Comparison of ENCODE assay signal across 13 cellular contexts in genomic region chr9:137314561-137315560, GRCh38. TPM values are rescaled to one million over a fixed set of nuclear protein-coding genes. Genes with fewer than 3 reads are reported as not detected.
DNase-seq lines count a peak whose midpoint lies in the region; ATAC-seq and TF ChIP-seq lines count a peak whose summit lies in the region.
"Had no signal": no experiment of that assay in that cellular context is flagged by ENCODE, and none has a peak within 500 bp of the region (broad histone marks: within the 10 kb centered on the region; RNA-seq: fewer than 3 reads in every experiment).

No MANE protein-coding gene starts in this region.

- POLR2A ChIA-PET in PC-3 (lab: Charles Lee; ENCODE audit: unreplicated experiment) = no interaction called here

- H3K4me3 ChIP-seq in GM06990 (replicated peaks; ENCODE audit: low read depth, low read length) (no peak overlapping the region), PC-3 (ENCODE audit: low read length) (no peak overlapping the region), sigmoid colon (no peak overlapping the region), MM.1S (ENCODE audit: low read length) (no peak overlapping the region)

- no peaks in the 10 kb centered on the region for H4K20me1 ChIP-seq in PC-3 (ENCODE audit: low read length)
- no peaks in the 10 kb centered on the region for H4K20me1 ChIP-seq in MM.1S (ENCODE audit: insufficient read depth, low read length)

- BruUV-seq in PC-3 (replicated peaks; lab: Mats Ljungman, UMichigan) = no TSS peak

- TF ChIP-seq CTCF in GM06990 (IDR thresholded peaks at IDR 0.05; ENCODE audit: insufficient read depth, low read length, poor library complexity, severe bottlenecking) (no peak), PC-3 (conservative IDR thresholded peaks at IDR 0.05; ENCODE audit: low read depth, low read length) (no peak), sigmoid colon (IDR thresholded peaks at IDR 0.05) (no peak), MM.1S (IDR thresholded peaks at IDR 0.05; ENCODE audit: low read length) (no peak)

- CTCF ChIA-PET in PC-3 (lab: Charles Lee) = no interaction called here

- no peaks in the 10 kb centered on the region for H3F3A ChIP-seq in PC-3 (ENCODE audit: low read length, unreplicated experiment)
- no peaks in the 10 kb centered on the region for H3F3A ChIP-seq in MM.1S (ENCODE audit: insufficient read depth, low read length)

- peak overlapping the region; percentile 76 for H3K9ac ChIP-seq in PC-3 (ENCODE audit: low read length)
- no peak overlapping the region for H3K9ac ChIP-seq in MM.1S (ENCODE audit: low read length)

- no peak overlapping the region for H2AFZ ChIP-seq in PC-3 (ENCODE audit: low read length)
- H2AFZ ChIP-seq in MM.1S (ENCODE audit: low read length) = no peak overlapping the region

- TF ChIP-seq POLR2A in sigmoid colon (IDR thresholded peaks at IDR 0.05) = no peak

- H3K36me3 ChIP-seq in GM06990 (ENCODE audit: control insufficient read depth, insufficient read depth, low read length) (no peaks in the 10 kb centered on the region), PC-3 (ENCODE audit: low read depth, low read length) (no peaks in the 10 kb centered on the region), sigmoid colon (no peaks in the 10 kb centered on the region), MM.1S (replicated peaks; ENCODE audit: insufficient read depth, low read length) (no peaks in the 10 kb centered on the region)

- WGBS in sigmoid colon, 2 donors = 60 to 76% methylated on average over 42 of the region's 42 CpGs

- H3K27me3 ChIP-seq in GM06990 (replicated peaks; ENCODE audit: control insufficient read depth, insufficient read depth, low read length) (no peaks in the 10 kb centered on the region), PC-3 (ENCODE audit: low read length) (no peaks in the 10 kb centered on the region), sigmoid colon (peaks cover 13 to 29% (median 29%) of the 10 kb centered on the region in 3 donors), MM.1S (replicated peaks; ENCODE audit: insufficient read depth, low read length) (peaks cover 63% of the 10 kb centered on the region)

- intact Hi-C loops in PC-3 (cut with micrococcal nuclease) = no loop called here
- intact Hi-C loops in left ventricle myocardium superior (cut with micrococcal nuclease) = no loop called here
- intact Hi-C loops in sigmoid colon (cut with DNase I) = no loop called here

- no peak overlapping the region for H3K4me2 ChIP-seq in PC-3 (ENCODE audit: low read length)
- no peak overlapping the region for H3K4me2 ChIP-seq in MM.1S (ENCODE audit: low read depth, low read length)

- H3K9me3 ChIP-seq in PC-3 (ENCODE audit: low read length) (no peaks in the 10 kb centered on the region), sigmoid colon (no peaks in the 10 kb centered on the region), MM.1S (replicated peaks; ENCODE audit: insufficient read depth, low read length) (no peaks in the 10 kb centered on the region)

- no peaks in the 10 kb centered on the region for H3K9me2 ChIP-seq in PC-3 (replicated peaks; ENCODE audit: low read length)
- no peaks in the 10 kb centered on the region for H3K9me2 ChIP-seq in MM.1S (replicated peaks; ENCODE audit: insufficient read depth, low read length)

- ATAC-seq in PC-3 (no peak), left ventricle myocardium superior (no peak)

- H3K79me2 ChIP-seq in PC-3 (ENCODE audit: low read length) = no peaks in the 10 kb centered on the region
- H3K79me2 ChIP-seq in MM.1S (ENCODE audit: low read length) = no peaks in the 10 kb centered on the region

- H3K4me1 ChIP-seq in PC-3 (ENCODE audit: insufficient read depth, low read length) = peaks cover 29% of the 10 kb centered on the region
- peaks cover 0 to 22% (median 15%) of the 10 kb centered on the region in 4 donors for H3K4me1 ChIP-seq in sigmoid colon
- no peaks in the 10 kb centered on the region; the same call in 1 of the 2 replicates for H3K4me1 ChIP-seq in MM.1S (ENCODE audit: low read length)

- peak; percentile 15 for DNase-seq in GM06990 (ENCODE audit: extremely low read depth, insufficient read length)
- DNase-seq in PC-3 = no peak
- peak; percentile 34 for DNase-seq in left ventricle myocardium superior
- peak; percentile 61 for DNase-seq in sigmoid colon
- DNase-seq in MM.1S = no peak
- DNase-seq in SKM-1 treated with dmso at 0.1 percent for 144 hours (lab: John Stamatoyannopoulos, UW; ENCODE audit: unreplicated experiment) = no peak
- DNase-seq in COR-L47 (lab: John Stamatoyannopoulos, UW) = no peak
- no peak for DNase-seq in NCI-H2107 (lab: John Stamatoyannopoulos, UW)
- DNase-seq: activated CD4-positive, alpha-beta memory T cell treated with anti-CD3 and anti-CD28 coated beads for 36 hours; amniotic stem cell; DMS 273 treated with DMSO at 0.1 percent for 48 hours; NCI-H526; stimulated activated CD4-positive, alpha-beta T cell treated with anti-CD3 and anti-CD28 coated beads, Interleukin-4, amount 100 ng/mL, for 4 hours had no signal

- no peak for TF ChIP-seq EP300 in sigmoid colon (IDR thresholded peaks at IDR 0.05)

- peak overlapping the region; percentile 54 for H3K27ac ChIP-seq in PC-3 (ENCODE audit: low read length)
- H3K27ac ChIP-seq in sigmoid colon = peak overlapping the region in 1 of 4 donors; percentile 45
- no peak overlapping the region for H3K27ac ChIP-seq in MM.1S (ENCODE audit: low read length)

RNA-seq across cellular contexts. Expression of gene NRARP, which starts 12.8 kb away (rescaled TPM):
- 35.5 and 36.8 TPM in 2 replicates for total RNA-seq in PC-3 (2014; rRNA removed)
- total RNA-seq in left ventricle myocardium superior = 4.0 TPM
- 1 to 10 TPM in 3 of 4 donors, not detected in 1; 1.8 to 2.9 (median 2.8) TPM for total RNA-seq in sigmoid colon
- polyA plus RNA-seq in sigmoid colon = 10 to 100 TPM; 20.4 to 24.7 (median 24.0) TPM

RNA-seq across cellular contexts. Expression of gene TOR4A, which starts 37.3 kb away (rescaled TPM):
- total RNA-seq in PC-3 (2014; rRNA removed) (28.9 and 32.7 TPM in 2 replicates), left ventricle myocardium superior (19.3 TPM), sigmoid colon (1 to 10 TPM; 3.8 to 4.3 (median 3.9) TPM)
- polyA plus RNA-seq in sigmoid colon = 10 to 100 TPM in 1 of 3 donors, 1 to 10 TPM in 2; 5.1 to 33.0 (median 6.6) TPM

RNA-seq across cellular contexts. Expression of gene NELFB, which starts 59.7 kb away (rescaled TPM):
- total RNA-seq in PC-3 (2014; rRNA removed) (50.7 and 69.5 TPM in 2 replicates), left ventricle myocardium superior (43.6 TPM), sigmoid colon (10 to 100 TPM; 24.7 to 36.5 (median 33.2) TPM)
- 10 to 100 TPM; 41.6 to 70.5 (median 45.0) TPM for polyA plus RNA-seq in sigmoid colon

Comparison
In these comparisons a context has a peak if more than half of its experiments do, and no peak if none do; other contexts are left out.
1. DNase-seq: peak in GM06990 (single experiment), left ventricle myocardium superior (single experiment) and sigmoid colon (single experiment); none in PC-3 (single experiment), MM.1S (single experiment), SKM-1 treated with dmso at 0.1 percent for 144 hours (single experiment), COR-L47 (single experiment) and NCI-H2107 (single experiment).